In genomic region chr1:167928457-167928852, GRCh38 we compare ENCODE assay signal across 1 cellular context.
TF ChIP-seq lines count a peak whose summit lies in the region.

No MANE protein-coding gene starts in this region.

TF ChIP-seq in K562, 482 proteins besides CTCF, POLR2A, EP300 and RAD21 (continued from another document and continues in another):
- TF ChIP-seq ZNF639 (CRISPR knock-in tag; conservative IDR thresholded peaks at IDR 0.05 in 1 of 2, IDR thresholded peaks at IDR 0.05 in 1 of 2) (0 out of 4 replicates have a peak, but pooled peaks of 1 of the 2 experiments have one; percentile 28), MAFK (IDR thresholded peaks at IDR 0.05; ENCODE audit: low read length) (peak; percentile 74; the same call in 1 of the 2 replicates), THRAP3 (IDR thresholded peaks at IDR 0.05; ENCODE audit: borderline replicate concordance) (no peak), FOXK1 (CRISPR knock-in tag; IDR thresholded peaks at IDR 0.05; ENCODE audit: borderline replicate concordance) (no peak), BRCA1 (IDR thresholded peaks at IDR 0.05) (no peak), BRCA1 (CRISPR knock-in tag; IDR thresholded peaks at IDR 0.05) (no peak), CHD4 (IDR thresholded peaks at IDR 0.05; ENCODE audit: insufficient read depth, insufficient replicate concordance, low read depth, low read length, poor library complexity, severe bottlenecking) (no peak), ZBTB7A (IDR thresholded peaks at IDR 0.05; ENCODE audit: borderline replicate concordance, control insufficient read depth, low read depth, low read length) (no peak), MTA3 (IDR thresholded peaks at IDR 0.05; ENCODE audit: borderline replicate concordance) (no peak), CLOCK (CRISPR knock-in tag; IDR thresholded peaks at IDR 0.05; ENCODE audit: borderline replicate concordance) (no peak), RBM25 (IDR thresholded peaks at IDR 0.05; ENCODE audit: low read depth, low read length, severe bottlenecking) (no peak), TFAM (CRISPR knock-in tag; conservative IDR thresholded peaks at IDR 0.05) (no peak), ZNF592 (IDR thresholded peaks at IDR 0.05) (peak; percentile 65; the same call in 1 of the 2 replicates), NCOA1 (IDR thresholded peaks at IDR 0.05; ENCODE audit: low read depth) (no peak), PBX2 (CRISPR knock-in tag; IDR thresholded peaks at IDR 0.05; ENCODE audit: low read depth) (no peak), PBX2 (tag; conservative IDR thresholded peaks at IDR 0.05; ENCODE audit: low read depth) (peak; percentile 59), GABPB1 (CRISPR knock-in tag; IDR thresholded peaks at IDR 0.05) (no peak), FOS (IDR thresholded peaks at IDR 0.05; ENCODE audit: extremely low read depth, insufficient read length) (no peak), SMARCA4 (IDR thresholded peaks at IDR 0.05) (peak; percentile 38; the same call in 1 of the 2 replicates), ZNF134 (CRISPR knock-in tag; conservative IDR thresholded peaks at IDR 0.05) (no peak), GABPA (tag; conservative IDR thresholded peaks at IDR 0.05; ENCODE audit: low read depth) (no peak), NFRKB (IDR thresholded peaks at IDR 0.05; ENCODE audit: low read depth) (no peak), SAFB2 (IDR thresholded peaks at IDR 0.05; ENCODE audit: borderline replicate concordance, low read depth, low read length, severe bottlenecking) (no peak), ZC3H11A (IDR thresholded peaks at IDR 0.05; ENCODE audit: low read depth, low read length) (no peak), HES1 (IDR thresholded peaks at IDR 0.05; ENCODE audit: low read depth) (no peak), ZC3H8 (IDR thresholded peaks at IDR 0.05) (no peak), CREBBP (IDR thresholded peaks at IDR 0.05; ENCODE audit: low read depth, low read length) (no peak), RBM15 (IDR thresholded peaks at IDR 0.05; ENCODE audit: insufficient read depth, low read length) (no peak), GTF2E2 (tag; IDR thresholded peaks at IDR 0.05) (no peak), ATF1 (CRISPR knock-in tag; IDR thresholded peaks at IDR 0.05) (no peak), ATF1 (tag; IDR thresholded peaks at IDR 0.05) (peak; percentile 53; the same call in 1 of the 2 replicates), ID3 (CRISPR knock-in tag; IDR thresholded peaks at IDR 0.05) (no peak), ID3 (tag; IDR thresholded peaks at IDR 0.05) (no peak), PHB (CRISPR knock-in tag; IDR thresholded peaks at IDR 0.05) (no peak), CAMTA2 (CRISPR knock-in tag; conservative IDR thresholded peaks at IDR 0.05) (no peak), BCL6 (CRISPR knock-in tag; IDR thresholded peaks at IDR 0.05) (no peak), ZBTB5 (IDR thresholded peaks at IDR 0.05) (no peak), SIX5 (IDR thresholded peaks at IDR 0.05; ENCODE audit: borderline replicate concordance in 1 of 2, insufficient read depth in 1 of 2, low read depth in 1 of 2, low read length in 2 of 2) (no peak), HCFC1 (IDR thresholded peaks at IDR 0.05; ENCODE audit: low read depth, low read length) (no peak), CREM (IDR thresholded peaks at IDR 0.05; ENCODE audit: low read depth) (no peak), SMAD3 (CRISPR knock-in tag; conservative IDR thresholded peaks at IDR 0.05) (no peak), SUPT5H (IDR thresholded peaks at IDR 0.05) (no peak), KDM2B (CRISPR knock-in tag; IDR thresholded peaks at IDR 0.05) (no peak), XRCC5 (IDR thresholded peaks at IDR 0.05; ENCODE audit: low read depth, low read length) (no peak), ZNF79 (CRISPR knock-in tag; IDR thresholded peaks at IDR 0.05; ENCODE audit: low read depth) (no peak), GATAD2A (IDR thresholded peaks at IDR 0.05) (no peak), ZNF395 (CRISPR knock-in tag; IDR thresholded peaks at IDR 0.05) (peak; percentile 36; the same call in 1 of the 2 replicates), NFIX (CRISPR knock-in tag; IDR thresholded peaks at IDR 0.05; ENCODE audit: low read depth) (no peak), ZNF184 (CRISPR knock-in tag; IDR thresholded peaks at IDR 0.05) (no peak), TBP (optimal IDR thresholded peaks at IDR 0.05; ENCODE audit: low read depth, low read length) (peak; percentile 17), ELK1 (CRISPR knock-in tag; IDR thresholded peaks at IDR 0.05) (no peak), VEZF1 (CRISPR knock-in tag; IDR thresholded peaks at IDR 0.05) (no peak), ZNF507 (tag; conservative IDR thresholded peaks at IDR 0.05) (no peak)
